Comparison of ENCODE assay signal across 2 cellular contexts in the genomic region with DNA sequence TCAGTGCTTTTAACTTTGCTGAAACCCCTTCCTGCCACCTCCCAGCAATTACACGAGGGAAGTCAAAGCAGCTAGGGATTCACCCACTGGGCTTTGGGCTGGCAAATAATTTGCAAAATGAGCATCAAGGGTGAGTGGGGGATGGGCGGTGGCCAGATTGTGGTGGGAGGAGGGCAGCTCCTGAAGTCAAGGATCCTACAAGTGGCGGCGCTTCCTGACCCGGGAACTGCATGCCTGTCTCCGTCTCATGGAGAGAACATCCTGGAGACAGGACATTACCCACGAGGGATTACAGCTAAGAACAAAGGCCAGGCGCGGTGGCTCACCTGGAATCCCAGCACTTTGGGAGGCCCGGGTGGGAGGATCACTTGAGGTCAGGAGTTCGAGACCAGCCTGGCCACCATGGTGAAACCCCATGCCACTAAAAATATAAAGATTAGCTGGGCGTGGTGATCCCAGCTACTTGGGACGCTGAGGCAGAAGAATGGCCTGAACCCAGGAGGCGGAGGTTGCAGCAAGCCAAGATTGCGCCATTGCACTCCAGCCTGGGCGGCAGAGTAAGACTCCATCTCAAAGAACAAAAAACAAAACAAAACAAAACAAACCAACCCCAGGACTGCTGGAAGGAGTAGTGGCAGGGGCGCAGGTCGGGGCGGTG.
TF ChIP-seq lines count a peak whose summit lies in the region.

No MANE protein-coding gene starts in this region.

TF ChIP-seq in HepG2, 621 proteins besides CTCF, POLR2A, EP300 and RAD21 (continued from another document):
- TF ChIP-seq, protein P1, sequence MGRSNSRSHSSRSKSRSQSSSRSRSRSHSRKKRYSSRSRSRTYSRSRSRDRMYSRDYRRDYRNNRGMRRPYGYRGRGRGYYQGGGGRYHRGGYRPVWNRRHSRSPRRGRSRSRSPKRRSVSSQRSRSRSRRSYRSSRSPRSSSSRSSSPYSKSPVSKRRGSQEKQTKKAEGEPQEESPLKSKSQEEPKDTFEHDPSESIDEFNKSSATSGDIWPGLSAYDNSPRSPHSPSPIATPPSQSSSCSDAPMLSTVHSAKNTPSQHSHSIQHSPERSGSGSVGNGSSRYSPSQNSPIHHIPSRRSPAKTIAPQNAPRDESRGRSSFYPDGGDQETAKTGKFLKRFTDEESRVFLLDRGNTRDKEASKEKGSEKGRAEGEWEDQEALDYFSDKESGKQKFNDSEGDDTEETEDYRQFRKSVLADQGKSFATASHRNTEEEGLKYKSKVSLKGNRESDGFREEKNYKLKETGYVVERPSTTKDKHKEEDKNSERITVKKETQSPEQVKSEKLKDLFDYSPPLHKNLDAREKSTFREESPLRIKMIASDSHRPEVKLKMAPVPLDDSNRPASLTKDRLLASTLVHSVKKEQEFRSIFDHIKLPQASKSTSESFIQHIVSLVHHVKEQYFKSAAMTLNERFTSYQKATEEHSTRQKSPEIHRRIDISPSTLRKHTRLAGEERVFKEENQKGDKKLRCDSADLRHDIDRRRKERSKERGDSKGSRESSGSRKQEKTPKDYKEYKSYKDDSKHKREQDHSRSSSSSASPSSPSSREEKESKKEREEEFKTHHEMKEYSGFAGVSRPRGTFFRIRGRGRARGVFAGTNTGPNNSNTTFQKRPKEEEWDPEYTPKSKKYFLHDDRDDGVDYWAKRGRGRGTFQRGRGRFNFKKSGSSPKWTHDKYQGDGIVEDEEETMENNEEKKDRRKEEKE (IDR thresholded peaks at IDR 0.05) = no peak
- TF ChIP-seq RXRB (CRISPR knock-in tag; IDR thresholded peaks at IDR 0.05; ENCODE audit: borderline replicate concordance) = no peak
- TF ChIP-seq ZNF766 (CRISPR knock-in tag; IDR thresholded peaks at IDR 0.05; ENCODE audit: borderline replicate concordance) = no peak
- TF ChIP-seq ZNF777 (CRISPR knock-in tag; IDR thresholded peaks at IDR 0.05) = no peak
- TF ChIP-seq MTA1 (CRISPR knock-in tag; IDR thresholded peaks at IDR 0.05; ENCODE audit: borderline replicate concordance) = no peak
- TF ChIP-seq, protein P2, sequence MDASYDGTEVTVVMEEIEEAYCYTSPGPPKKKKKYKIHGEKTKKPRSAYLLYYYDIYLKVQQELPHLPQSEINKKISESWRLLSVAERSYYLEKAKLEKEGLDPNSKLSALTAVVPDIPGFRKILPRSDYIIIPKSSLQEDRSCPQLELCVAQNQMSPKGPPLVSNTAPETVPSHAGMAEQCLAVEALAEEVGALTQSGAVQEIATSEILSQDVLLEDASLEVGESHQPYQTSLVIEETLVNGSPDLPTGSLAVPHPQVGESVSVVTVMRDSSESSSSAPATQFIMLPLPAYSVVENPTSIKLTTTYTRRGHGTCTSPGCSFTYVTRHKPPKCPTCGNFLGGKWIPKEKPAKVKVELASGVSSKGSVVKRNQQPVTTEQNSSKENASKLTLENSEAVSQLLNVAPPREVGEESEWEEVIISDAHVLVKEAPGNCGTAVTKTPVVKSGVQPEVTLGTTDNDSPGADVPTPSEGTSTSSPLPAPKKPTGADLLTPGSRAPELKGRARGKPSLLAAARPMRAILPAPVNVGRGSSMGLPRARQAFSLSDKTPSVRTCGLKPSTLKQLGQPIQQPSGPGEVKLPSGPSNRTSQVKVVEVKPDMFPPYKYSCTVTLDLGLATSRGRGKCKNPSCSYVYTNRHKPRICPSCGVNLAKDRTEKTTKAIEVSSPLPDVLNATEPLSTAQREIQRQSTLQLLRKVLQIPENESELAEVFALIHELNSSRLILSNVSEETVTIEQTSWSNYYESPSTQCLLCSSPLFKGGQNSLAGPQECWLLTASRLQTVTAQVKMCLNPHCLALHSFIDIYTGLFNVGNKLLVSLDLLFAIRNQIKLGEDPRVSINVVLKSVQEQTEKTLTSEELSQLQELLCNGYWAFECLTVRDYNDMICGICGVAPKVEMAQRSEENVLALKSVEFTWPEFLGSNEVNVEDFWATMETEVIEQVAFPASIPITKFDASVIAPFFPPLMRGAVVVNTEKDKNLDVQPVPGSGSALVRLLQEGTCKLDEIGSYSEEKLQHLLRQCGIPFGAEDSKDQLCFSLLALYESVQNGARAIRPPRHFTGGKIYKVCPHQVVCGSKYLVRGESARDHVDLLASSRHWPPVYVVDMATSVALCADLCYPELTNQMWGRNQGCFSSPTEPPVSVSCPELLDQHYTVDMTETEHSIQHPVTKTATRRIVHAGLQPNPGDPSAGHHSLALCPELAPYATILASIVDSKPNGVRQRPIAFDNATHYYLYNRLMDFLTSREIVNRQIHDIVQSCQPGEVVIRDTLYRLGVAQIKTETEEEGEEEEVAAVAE (CRISPR knock-in tag; IDR thresholded peaks at IDR 0.05; ENCODE audit: borderline replicate concordance) = no peak
- no peak for TF ChIP-seq ZNF10 (CRISPR knock-in tag; IDR thresholded peaks at IDR 0.05; ENCODE audit: borderline replicate concordance, low read depth)
- TF ChIP-seq SRSF1 (optimal IDR thresholded peaks at IDR 0.05; ENCODE audit: low read depth, low read length) = no peak
- TF ChIP-seq TSC22D2 (CRISPR knock-in tag; IDR thresholded peaks at IDR 0.05; ENCODE audit: borderline replicate concordance) = no peak
- TF ChIP-seq POLR2AphosphoS5 (IDR thresholded peaks at IDR 0.05; ENCODE audit: low read depth, low read length) = no peak
- no peak for TF ChIP-seq NFIB (CRISPR knock-in tag; IDR thresholded peaks at IDR 0.05; ENCODE audit: borderline replicate concordance)
- TF ChIP-seq ZNF816 (CRISPR knock-in tag; IDR thresholded peaks at IDR 0.05; ENCODE audit: borderline replicate concordance) = no peak
- no peak for TF ChIP-seq BORCS8-MEF2B (CRISPR knock-in tag; IDR thresholded peaks at IDR 0.05)
- TF ChIP-seq, protein P3, sequence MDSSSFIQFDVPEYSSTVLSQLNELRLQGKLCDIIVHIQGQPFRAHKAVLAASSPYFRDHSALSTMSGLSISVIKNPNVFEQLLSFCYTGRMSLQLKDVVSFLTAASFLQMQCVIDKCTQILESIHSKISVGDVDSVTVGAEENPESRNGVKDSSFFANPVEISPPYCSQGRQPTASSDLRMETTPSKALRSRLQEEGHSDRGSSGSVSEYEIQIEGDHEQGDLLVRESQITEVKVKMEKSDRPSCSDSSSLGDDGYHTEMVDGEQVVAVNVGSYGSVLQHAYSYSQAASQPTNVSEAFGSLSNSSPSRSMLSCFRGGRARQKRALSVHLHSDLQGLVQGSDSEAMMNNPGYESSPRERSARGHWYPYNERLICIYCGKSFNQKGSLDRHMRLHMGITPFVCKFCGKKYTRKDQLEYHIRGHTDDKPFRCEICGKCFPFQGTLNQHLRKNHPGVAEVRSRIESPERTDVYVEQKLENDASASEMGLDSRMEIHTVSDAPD (CRISPR knock-in tag; IDR thresholded peaks at IDR 0.05) = no peak
- no peak for TF ChIP-seq ZFX (CRISPR knock-in tag; IDR thresholded peaks at IDR 0.05; ENCODE audit: low read depth)

TF ChIP-seq in HEK293T, 16 proteins besides CTCF, POLR2A, EP300 and RAD21 (continued from another document):
- TF ChIP-seq, protein P4, sequence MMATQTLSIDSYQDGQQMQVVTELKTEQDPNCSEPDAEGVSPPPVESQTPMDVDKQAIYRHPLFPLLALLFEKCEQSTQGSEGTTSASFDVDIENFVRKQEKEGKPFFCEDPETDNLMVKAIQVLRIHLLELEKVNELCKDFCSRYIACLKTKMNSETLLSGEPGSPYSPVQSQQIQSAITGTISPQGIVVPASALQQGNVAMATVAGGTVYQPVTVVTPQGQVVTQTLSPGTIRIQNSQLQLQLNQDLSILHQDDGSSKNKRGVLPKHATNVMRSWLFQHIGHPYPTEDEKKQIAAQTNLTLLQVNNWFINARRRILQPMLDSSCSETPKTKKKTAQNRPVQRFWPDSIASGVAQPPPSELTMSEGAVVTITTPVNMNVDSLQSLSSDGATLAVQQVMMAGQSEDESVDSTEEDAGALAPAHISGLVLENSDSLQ (IDR thresholded peaks at IDR 0.05) = no peak
- TF ChIP-seq HDGF (IDR thresholded peaks at IDR 0.05; ENCODE audit: borderline replicate concordance) (no peak), BHLHE40 (IDR thresholded peaks at IDR 0.05; ENCODE audit: borderline replicate concordance) (no peak), SUZ12 (IDR thresholded peaks at IDR 0.05) (no peak), ELF4 (IDR thresholded peaks at IDR 0.05) (no peak), FOXA1 (IDR thresholded peaks at IDR 0.05) (no peak), LEF1 (IDR thresholded peaks at IDR 0.05; ENCODE audit: borderline replicate concordance) (no peak), FOXM1 (IDR thresholded peaks at IDR 0.05; ENCODE audit: borderline replicate concordance) (no peak)
